8 cellular contexts compared by ENCODE assay signal in the genomic region with DNA sequence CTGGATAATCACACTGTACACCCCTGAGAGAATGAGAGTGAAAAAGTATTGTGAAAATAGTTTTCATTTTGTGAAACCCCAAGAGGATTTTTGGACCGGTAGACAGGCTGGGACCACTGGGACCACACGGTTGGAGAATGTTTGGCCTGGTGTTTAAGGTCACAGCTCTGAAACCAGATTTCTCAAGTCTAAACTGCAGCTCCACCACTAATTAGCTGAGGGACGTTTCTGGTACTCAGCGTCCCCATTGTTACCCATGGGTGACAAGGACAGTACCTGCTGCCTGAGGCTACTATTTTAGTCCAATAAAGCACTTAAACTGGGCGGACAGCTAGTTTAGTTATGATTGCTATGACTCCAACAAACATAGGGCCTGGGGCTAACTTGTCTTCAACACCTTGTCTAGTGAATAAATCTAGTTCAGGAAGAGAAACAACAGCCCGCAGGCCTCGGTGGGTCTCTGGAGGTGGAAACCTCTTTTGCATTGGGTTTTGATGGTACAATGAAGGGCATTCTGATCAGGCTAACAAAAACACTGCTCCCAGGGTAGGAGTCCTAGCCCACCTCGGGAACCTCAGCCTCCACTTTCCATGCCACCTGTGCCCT. TPM values are rescaled to one million over a fixed set of nuclear protein-coding genes. Genes with fewer than 3 reads are reported as not detected.
DNase-seq lines count a peak whose midpoint lies in the region; ATAC-seq and TF ChIP-seq lines count a peak whose summit lies in the region.

No MANE protein-coding gene starts in this region.

- H3K4me1 ChIP-seq in left lung (no peaks in the 10 kb centered on the region), thyroid gland (peaks cover 0 to 6% of the 10 kb centered on the region in 2 donors)

- TF ChIP-seq POLR2A in thyroid gland (IDR thresholded peaks at IDR 0.05) = no peak

- TF ChIP-seq CTCF in left lung (IDR thresholded peaks at IDR 0.05) (no peak), thyroid gland (IDR thresholded peaks at IDR 0.05) (no peak)

- peaks cover 0 to 16% of the 10 kb centered on the region in 2 donors for H3K36me3 ChIP-seq in left lung
- peaks cover 9 to 11% of the 10 kb centered on the region in 2 donors for H3K36me3 ChIP-seq in thyroid gland

- DNase-seq in activated CD4-positive, alpha-beta T cell treated with anti-CD3 and anti-CD28 coated beads, Interleukin-2, amount 10 ng/mL, durations not matched to agents 7 days and 5 days = no peak
- no peak for DNase-seq in activated CD4-positive, alpha-beta T cell treated with anti-CD3 and anti-CD28 coated beads for 1 hour
- no peak for DNase-seq in activated naive CD8-positive, alpha-beta T cell treated with anti-CD3 and anti-CD28 coated beads, Interleukin-2, amount 50 U/mL, for 24 hours
- DNase-seq in left lung (no peak), thyroid gland (peak in 1 of 2 donors; percentile 9), iPS-NIHi7 (ENCODE audit: extremely low spot score) (no peak), NCI-H748 treated with DMSO at 0.1 percent for 48 hours (lab: John Stamatoyannopoulos, UW) (no peak), NCI-H524 treated with DMSO at 0.1 percent for 48 hours (lab: John Stamatoyannopoulos, UW) (no peak)

- ATAC-seq in activated naive CD8-positive, alpha-beta T cell treated with anti-CD3 and anti-CD28 coated beads, Interleukin-2, amount 50 U/mL, for 24 hours = no peak
- no peak for ATAC-seq in left lung

- intact Hi-C loops in left lung (cut with DNase I) (no loop called here), thyroid gland (cut with DNase I) (no loop called here)

- H3K27ac Mint-ChIP-seq in activated CD4-positive, alpha-beta T cell treated with anti-CD3 and anti-CD28 coated beads, Interleukin-2, amount 10 ng/mL, durations not matched to agents 7 days and 5 days = peak overlapping the region; percentile 100
- peak overlapping the region; percentile 91 for H3K27ac Mint-ChIP-seq in activated naive CD8-positive, alpha-beta T cell treated with anti-CD3 and anti-CD28 coated beads, Interleukin-2, amount 50 U/mL, for 24 hours

- H3K27ac ChIP-seq in left lung = peak overlapping the region; percentile 89 to 92
- H3K27ac ChIP-seq in thyroid gland = peak overlapping the region; percentile 83 to 98 (median 95)

- no peaks in the 10 kb centered on the region for H3K27me3 Mint-ChIP-seq in activated CD4-positive, alpha-beta T cell treated with anti-CD3 and anti-CD28 coated beads, Interleukin-2, amount 10 ng/mL, durations not matched to agents 7 days and 5 days
- H3K27me3 Mint-ChIP-seq in activated naive CD8-positive, alpha-beta T cell treated with anti-CD3 and anti-CD28 coated beads, Interleukin-2, amount 50 U/mL, for 24 hours = no peaks in the 10 kb centered on the region

- H3K4me1 Mint-ChIP-seq in activated CD4-positive, alpha-beta T cell treated with anti-CD3 and anti-CD28 coated beads, Interleukin-2, amount 10 ng/mL, durations not matched to agents 7 days and 5 days = peaks cover 23% of the 10 kb centered on the region
- H3K4me1 Mint-ChIP-seq in activated naive CD8-positive, alpha-beta T cell treated with anti-CD3 and anti-CD28 coated beads, Interleukin-2, amount 50 U/mL, for 24 hours = peaks cover 29% of the 10 kb centered on the region

- H3K9me3 ChIP-seq in left lung = no peaks in the 10 kb centered on the region
- H3K9me3 ChIP-seq in thyroid gland = no peaks in the 10 kb centered on the region

- POLR2A ChIA-PET in activated CD4-positive, alpha-beta T cell treated with anti-CD3 and anti-CD28 coated beads, Interleukin-2, amount 10 ng/mL, durations not matched to agents 7 days and 5 days (lab: Charles Lee) = interaction anchor here (1.1 kb wide), 1 partner anchor 12 kb away, joined by 4 read pairs; no protein-coding TSS in a partner anchor

- H3K4me3 Mint-ChIP-seq in activated CD4-positive, alpha-beta T cell treated with anti-CD3 and anti-CD28 coated beads, Interleukin-2, amount 10 ng/mL, durations not matched to agents 7 days and 5 days = peak overlapping the region; percentile 83
- peak overlapping the region; percentile 87 for H3K4me3 Mint-ChIP-seq in activated naive CD8-positive, alpha-beta T cell treated with anti-CD3 and anti-CD28 coated beads, Interleukin-2, amount 50 U/mL, for 24 hours

- WGBS in thyroid gland, 2 donors = 44 to 76% methylated on average over 3 to 5 of the region's 8 CpGs

- H3K9me3 Mint-ChIP-seq in activated CD4-positive, alpha-beta T cell treated with anti-CD3 and anti-CD28 coated beads, Interleukin-2, amount 10 ng/mL, durations not matched to agents 7 days and 5 days = no peaks in the 10 kb centered on the region
- H3K9me3 Mint-ChIP-seq in activated naive CD8-positive, alpha-beta T cell treated with anti-CD3 and anti-CD28 coated beads, Interleukin-2, amount 50 U/mL, for 24 hours = no peaks in the 10 kb centered on the region

- peaks cover 22% of the 10 kb centered on the region for H3K36me3 Mint-ChIP-seq in activated CD4-positive, alpha-beta T cell treated with anti-CD3 and anti-CD28 coated beads, Interleukin-2, amount 10 ng/mL, durations not matched to agents 7 days and 5 days (ENCODE audit: low read depth)
- peaks cover 9% of the 10 kb centered on the region for H3K36me3 Mint-ChIP-seq in activated naive CD8-positive, alpha-beta T cell treated with anti-CD3 and anti-CD28 coated beads, Interleukin-2, amount 50 U/mL, for 24 hours (ENCODE audit: low read depth)

- CTCF ChIA-PET in activated CD4-positive, alpha-beta T cell treated with anti-CD3 and anti-CD28 coated beads, Interleukin-2, amount 10 ng/mL, durations not matched to agents 7 days and 5 days (lab: Charles Lee) = no interaction called here

- peak overlapping the region; percentile 26 to 52 for H3K4me3 ChIP-seq in left lung
- peak overlapping the region in 1 of 3 donors; percentile 40 for H3K4me3 ChIP-seq in thyroid gland (replicated peaks in 1 of 3)

- H3K27me3 ChIP-seq in left lung = peaks cover 0 to 10% of the 10 kb centered on the region in 2 donors
- no peaks in the 10 kb centered on the region for H3K27me3 ChIP-seq in thyroid gland

RNA-seq across cellular contexts. Expression of a gene that starts 0.5 kb away (rescaled TPM):
- 10 to 100 TPM; 26.0 to 28.2 TPM for total RNA-seq in activated CD4-positive, alpha-beta T cell treated with anti-CD3 and anti-CD28 coated beads, Interleukin-2, amount 10 ng/mL, durations not matched to agents 7 days and 5 days
- total RNA-seq in left lung (10 to 100 TPM; 36.2 to 49.8 TPM), thyroid gland (100 to 1,000 TPM in 1 of 4 donors, 10 to 100 TPM in 3; 61.9 to 128 (median 86.8) TPM)

RNA-seq across cellular contexts. Expression of a gene that starts 13.8 kb away (rescaled TPM):
- total RNA-seq in activated CD4-positive, alpha-beta T cell treated with anti-CD3 and anti-CD28 coated beads, Interleukin-2, amount 10 ng/mL, durations not matched to agents 7 days and 5 days = 10 to 100 TPM; 61.6 to 64.2 TPM
- total RNA-seq in left lung = 10 to 100 TPM; 81.1 to 95.8 TPM
- total RNA-seq in thyroid gland = 100 to 1,000 TPM in 2 of 4 donors, 10 to 100 TPM in 2; 76.6 to 111 (median 93.7) TPM

RNA-seq across cellular contexts. Expression of a gene that starts 38.7 kb away (rescaled TPM):
- 100 to 1,000 TPM; 162 to 177 TPM for total RNA-seq in activated CD4-positive, alpha-beta T cell treated with anti-CD3 and anti-CD28 coated beads, Interleukin-2, amount 10 ng/mL, durations not matched to agents 7 days and 5 days
- total RNA-seq in left lung (100 to 1,000 TPM; 202 to 248 TPM), thyroid gland (100 to 1,000 TPM; 159 to 293 (median 201) TPM)
